In the genomic region with DNA sequence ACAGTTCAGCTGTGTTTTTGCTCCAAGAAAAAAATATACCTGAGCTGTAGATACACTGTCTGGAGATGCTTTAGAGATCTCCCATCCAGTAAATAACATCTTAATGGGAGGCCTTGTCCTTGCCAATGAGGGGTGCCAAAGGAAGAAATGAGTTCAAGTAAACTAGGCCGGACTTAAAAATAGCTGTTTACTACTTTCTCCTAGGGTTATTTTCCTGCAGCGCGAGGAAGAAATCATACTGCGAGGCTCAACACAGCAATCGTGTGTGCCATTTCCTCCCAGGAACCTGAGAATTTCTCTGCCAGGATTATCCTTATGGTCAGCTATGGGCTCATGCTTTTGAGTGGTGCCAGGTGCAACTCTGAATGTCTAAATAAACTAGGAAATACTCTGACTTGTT, we compare ENCODE assay signal across 12 cellular contexts.
"Had no signal": no experiment of that assay in that cellular context is flagged by ENCODE, and none has a peak within 500 bp of the region (broad histone marks: within the 10 kb centered on the region; RNA-seq: fewer than 3 reads in every experiment).

No MANE protein-coding gene starts in this region.

- DNase-seq: activated CD4-positive, alpha-beta T cell treated with anti-CD3 and anti-CD28 coated beads, Interleukin-2, amount 10 ng/mL, durations not matched to agents 24 days and 14 days; activated CD8-positive, alpha-beta memory T cell treated with anti-CD3 and anti-CD28 coated beads for 24 hours; activated CD8-positive, alpha-beta memory T cell treated with anti-CD3 and anti-CD28 coated beads, Interleukin-2, amount 50 U/mL, for 48 hours; activated effector memory CD4-positive, alpha-beta T cell treated with anti-CD3 and anti-CD28 coated beads, Interleukin-2, amount 50 U/mL, for 16 hours; activated naive CD4-positive, alpha-beta T cell treated with anti-CD3 and anti-CD28 coated beads, Interleukin-2, amount 50 U/mL, for 16 hours; activated T-cell treated with anti-CD3 and anti-CD28 coated beads, Interleukin-2, amount 50 U/mL, for 72 hours; effector memory CD4-positive, alpha-beta T cell; immature natural killer cell; mucosa of descending colon; naive B cell; stimulated activated CD4-positive, alpha-beta T cell treated with anti-CD3 and anti-CD28 coated beads, Interleukin-2, amount 100 ng/mL, for 24 hours; stimulated activated naive CD4-positive, alpha-beta T cell treated with Interleukin-2 at 50 U/mL for 16 hours had no signal
